Comparison of ENCODE assay signal across 3 cellular contexts in genomic region chr10:125917704-125918361, GRCh38. TPM values are rescaled to one million over a fixed set of nuclear protein-coding genes. Genes with fewer than 3 reads are reported as not detected.
"Had no signal": no experiment of that assay in that cellular context is flagged by ENCODE, and none has a peak within 500 bp of the region (broad histone marks: within the 10 kb centered on the region; RNA-seq: fewer than 3 reads in every experiment).

No MANE protein-coding gene starts in this region.

RNA-seq across cellular contexts. Expression of gene FANK1, which starts 21.5 kb away (rescaled TPM):
- total RNA-seq: activated CD4-positive, alpha-beta T cell treated with anti-CD3 and anti-CD28 coated beads, Interleukin-2, amount 10 ng/mL, durations not matched to agents 24 days and 14 days; activated T-helper 1 cell treated with anti-CD3 and anti-CD28 coated beads, Interleukin-12 subunit alpha, Interleukin-12 subunit beta, Interleukin-2, Interleukin-4 antibody, amounts not matched to agents 30 ng/mL and 10 ng/mL and 1 ng/mL, durations not matched to agents 14 hours and 24 hours and 36 hours; ascending aorta had no signal
